In the genomic region with DNA sequence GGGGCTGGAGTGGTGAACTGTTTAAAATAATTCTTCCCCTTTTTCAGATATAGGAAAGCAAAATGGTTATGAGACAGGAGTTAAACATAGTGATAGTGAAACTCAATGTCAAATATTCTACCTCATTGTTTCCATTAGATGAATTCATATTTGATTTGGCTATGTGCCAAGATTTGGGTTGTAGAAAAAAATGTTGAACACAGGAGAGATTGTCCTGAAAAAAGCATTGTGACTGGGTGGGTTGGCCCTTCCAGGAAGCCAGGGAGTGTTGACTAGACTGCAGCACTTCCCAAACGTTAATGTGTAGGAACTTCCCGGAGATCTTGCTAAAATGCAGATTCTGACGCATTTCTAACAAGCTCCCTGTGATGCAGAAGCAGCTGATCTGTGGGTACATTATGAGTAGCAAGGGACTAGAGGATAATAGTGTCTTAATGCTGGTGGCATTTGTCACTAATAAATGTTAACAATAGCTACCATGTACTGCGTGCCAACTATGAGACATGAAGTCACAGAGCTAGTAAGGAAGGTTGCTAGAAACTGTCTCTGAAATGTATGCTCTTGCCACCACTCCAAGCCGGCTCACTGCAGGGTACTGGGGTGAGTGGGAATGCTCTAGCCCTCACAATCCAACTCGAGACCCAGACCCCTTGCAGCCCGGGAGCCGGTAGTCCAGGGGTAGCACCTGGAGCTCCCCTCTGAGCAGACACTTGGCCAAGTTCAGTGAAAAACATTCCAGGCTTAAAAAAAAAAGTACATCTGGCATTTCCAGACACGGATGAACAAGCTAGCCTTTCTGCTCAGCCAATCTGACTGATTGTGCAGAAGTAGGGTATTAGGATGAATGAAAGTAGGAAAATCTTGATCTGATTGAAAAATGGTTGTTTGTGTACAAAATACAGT, we compare ENCODE assay signal across 10 cellular contexts.
A peak's percentile ranks its signal among the peaks of the same experiment; 100 is the strongest.
DNase-seq lines count a peak whose midpoint lies in the region; ATAC-seq and TF ChIP-seq lines count a peak whose summit lies in the region.
"Had no signal": no experiment of that assay in that cellular context is flagged by ENCODE, and none has a peak within 500 bp of the region (broad histone marks: within the 10 kb centered on the region; RNA-seq: fewer than 3 reads in every experiment).

No MANE protein-coding gene starts in this region.

- peaks cover 21% of the 10 kb centered on the region for H3K4me1 Mint-ChIP-seq in nephron

- DNase-seq in DMS79 (lab: John Stamatoyannopoulos, UW) (peak; percentile 16), NCI-H446 treated with DMSO at 0.1 percent for 48 hours (lab: John Stamatoyannopoulos, UW) (peak; percentile 15), coronary artery (ENCODE audit: low spot score) (no peak), HCEC 1CT (no peak), NCI-H1930 (lab: John Stamatoyannopoulos, UW) (no peak), activated gamma-delta T cell (lab: John Stamatoyannopoulos, UW) (no peak)
- DNase-seq: activated CD4-positive, alpha-beta T cell treated with anti-CD3 and anti-CD28 coated beads, Interleukin-2, amount 10 ng/mL, durations not matched to agents 24 days and 14 days had no signal

- peak overlapping the region; percentile 0 to 15 for H3K27ac ChIP-seq in coronary artery

- peak overlapping the region; percentile 25 to 65 (median 29) for H3K27ac Mint-ChIP-seq in nephron
- H3K27ac Mint-ChIP-seq: activated CD4-positive, alpha-beta T cell treated with anti-CD3 and anti-CD28 coated beads, Interleukin-2, amount 10 ng/mL, durations not matched to agents 24 days and 14 days had no signal

- no peaks in the 10 kb centered on the region for H3K9me3 Mint-ChIP-seq in nephron
- H3K9me3 Mint-ChIP-seq: activated CD4-positive, alpha-beta T cell treated with anti-CD3 and anti-CD28 coated beads, Interleukin-2, amount 10 ng/mL, durations not matched to agents 24 days and 14 days had no signal

- no peak overlapping the region for H3K4me3 Mint-ChIP-seq in nephron
- H3K4me3 Mint-ChIP-seq: activated CD4-positive, alpha-beta T cell treated with anti-CD3 and anti-CD28 coated beads, Interleukin-2, amount 10 ng/mL, durations not matched to agents 24 days and 14 days had no signal

- H3K4me3 ChIP-seq in coronary artery = no peak overlapping the region
- H3K4me3 ChIP-seq: skin epidermis had no signal

- H3K27me3 Mint-ChIP-seq in nephron (ENCODE audit: low read depth) = peaks cover 7% of the 10 kb centered on the region

- no peak for ATAC-seq in GM19395 (IDR thresholded peaks at IDR 0.05; ENCODE audit: unreplicated experiment)

- TF ChIP-seq CTCF in coronary artery (IDR thresholded peaks at IDR 0.05) = no peak
- TF ChIP-seq CTCF in nephron (IDR thresholded peaks at IDR 0.05; ENCODE audit: unreplicated experiment in 3 of 3) = no peak

- H3K36me3 Mint-ChIP-seq in nephron (ENCODE audit: low read depth) = no peaks in the 10 kb centered on the region

Comparison
In these comparisons a context has a peak if more than half of its experiments do, and no peak if none do; other contexts are left out.
1. DNase-seq: peak in DMS79 (single experiment) and NCI-H446 treated with DMSO at 0.1 percent for 48 hours (single experiment); none in coronary artery (single experiment), HCEC 1CT (single experiment), NCI-H1930 (0 of 2) and activated gamma-delta T cell (single experiment).